Comparison of ENCODE assay signal across 1 cellular context in the genomic region with DNA sequence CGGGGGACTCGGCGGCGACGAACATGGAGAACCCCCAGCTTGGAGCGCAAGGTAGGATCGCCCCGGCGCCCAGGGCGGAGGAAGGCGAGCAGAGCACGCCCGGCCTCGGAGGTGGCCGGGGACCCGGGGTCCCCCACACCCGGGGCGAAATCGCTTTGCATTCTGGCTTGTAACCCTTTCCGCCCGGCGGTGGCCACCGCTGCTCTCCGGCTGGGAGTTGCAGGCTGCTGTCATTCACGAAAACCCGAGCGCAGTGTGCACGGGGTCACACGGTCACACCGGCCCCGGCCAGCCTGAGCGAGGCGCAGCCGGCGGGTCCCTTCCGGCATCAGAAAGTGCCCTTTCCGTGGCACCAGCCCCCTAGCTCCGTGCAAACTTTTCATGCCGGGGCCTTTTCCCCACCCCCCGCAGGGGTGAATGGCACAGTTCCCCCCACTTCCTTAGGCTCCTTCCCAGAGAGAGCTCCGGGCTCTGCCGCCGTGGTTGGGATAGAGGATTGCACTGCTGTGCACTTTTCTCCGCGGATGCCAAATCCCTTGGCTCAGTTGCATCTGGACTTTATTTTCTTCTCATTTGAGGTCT.
TF ChIP-seq lines count a peak whose summit lies in the region.

No MANE protein-coding gene starts in this region.

TF ChIP-seq in K562, 482 proteins besides CTCF, POLR2A, EP300 and RAD21 (continued from another document):
- TF ChIP-seq, protein P1, sequence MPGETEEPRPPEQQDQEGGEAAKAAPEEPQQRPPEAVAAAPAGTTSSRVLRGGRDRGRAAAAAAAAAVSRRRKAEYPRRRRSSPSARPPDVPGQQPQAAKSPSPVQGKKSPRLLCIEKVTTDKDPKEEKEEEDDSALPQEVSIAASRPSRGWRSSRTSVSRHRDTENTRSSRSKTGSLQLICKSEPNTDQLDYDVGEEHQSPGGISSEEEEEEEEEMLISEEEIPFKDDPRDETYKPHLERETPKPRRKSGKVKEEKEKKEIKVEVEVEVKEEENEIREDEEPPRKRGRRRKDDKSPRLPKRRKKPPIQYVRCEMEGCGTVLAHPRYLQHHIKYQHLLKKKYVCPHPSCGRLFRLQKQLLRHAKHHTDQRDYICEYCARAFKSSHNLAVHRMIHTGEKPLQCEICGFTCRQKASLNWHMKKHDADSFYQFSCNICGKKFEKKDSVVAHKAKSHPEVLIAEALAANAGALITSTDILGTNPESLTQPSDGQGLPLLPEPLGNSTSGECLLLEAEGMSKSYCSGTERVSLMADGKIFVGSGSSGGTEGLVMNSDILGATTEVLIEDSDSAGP (CRISPR knock-in tag; IDR thresholded peaks at IDR 0.05): no peak
TF ChIP-seq in K562: peak in this region for 3.
